16 cellular contexts compared by ENCODE assay signal in genomic region chr13:59970847-59971246, GRCh38.
DNase-seq lines count a peak whose midpoint lies in the region; ATAC-seq, FAIRE-seq and TF ChIP-seq lines count a peak whose summit lies in the region.
"Had no signal": no experiment of that assay in that cellular context is flagged by ENCODE, and none has a peak within 500 bp of the region (broad histone marks: within the 10 kb centered on the region; RNA-seq: fewer than 3 reads in every experiment).

No MANE protein-coding gene starts in this region.

- no peak overlapping the region for H3K9ac ChIP-seq in H1 (replicated peaks in 1 of 4; ENCODE audit: extremely low read depth in 1 of 4, low read depth in 3 of 4, low read length in 3 of 4)
- H3K9ac ChIP-seq: BLaER1 treated with 17β-estradiol and CSF1 and Interleukin-3, amounts not matched to agents 10 nM and 100 nM had no signal

- no peaks in the 10 kb centered on the region for H3K9me3 ChIP-seq in HEK293 (ENCODE audit: control insufficient read depth, insufficient read depth, low read depth, low read length)
- H3K9me3 ChIP-seq in H1 (ENCODE audit: insufficient read depth in 2 of 2, low read depth in 1 of 2, low read length in 1 of 2): no peaks in the 10 kb centered on the region
- H3K9me3 ChIP-seq in A673 (ENCODE audit: low read depth, low read length, poor library complexity, severe bottlenecking): no peaks in the 10 kb centered on the region
- H3K9me3 ChIP-seq: BLaER1 treated with 17β-estradiol and CSF1 and Interleukin-3, amounts not matched to agents 10 nM and 100 nM had no signal

- H2AK5ac ChIP-seq in H1 (ENCODE audit: low read depth, low read length): no peak overlapping the region

- H2AFZ ChIP-seq in H1 (ENCODE audit: low read length): no peak overlapping the region

- no peak overlapping the region for H4K8ac ChIP-seq in H1 (ENCODE audit: extremely low read depth, insufficient read depth, low read length)

- H3K27ac ChIP-seq in HEK293 (ENCODE audit: extremely low read depth, low read depth, low read length) (no peak overlapping the region), H1 (ENCODE audit: low read depth, low read length) (no peak overlapping the region), A673 (ENCODE audit: low read depth, low read length, poor library complexity, severe bottlenecking) (no peak overlapping the region)
- H3K27ac ChIP-seq: BLaER1 treated with 17β-estradiol and CSF1 and Interleukin-3, amounts not matched to agents 10 nM and 100 nM had no signal

- H2BK5ac ChIP-seq in H1 (ENCODE audit: low read depth, low read length): no peak overlapping the region

- H3K79me2 ChIP-seq in H1 (ENCODE audit: control insufficient read depth in 1 of 2, insufficient read depth in 2 of 2, low read length in 2 of 2): no peaks in the 10 kb centered on the region

- TF ChIP-seq RAD21 in H1 (IDR thresholded peaks at IDR 0.05 in 1 of 2, conservative IDR thresholded peaks at IDR 0.05 in 1 of 2; ENCODE audit: low read depth in 2 of 2, low read length in 2 of 2): no peak

- H3K56ac ChIP-seq in H1 (replicated peaks; ENCODE audit: insufficient read length, low read depth, low read length): no peak overlapping the region

- H3K23ac ChIP-seq in H1 (ENCODE audit: insufficient read length): no peak overlapping the region

- no peak overlapping the region for H2BK15ac ChIP-seq in H1 (ENCODE audit: low read length)

- peaks cover 0 to 3% of the 10 kb centered on the region in 2 experiments; a peak in 2 of 3 replicates for H3K36me3 ChIP-seq in HEK293 (ENCODE audit: control insufficient read depth in 2 of 2, insufficient read depth in 1 of 2, low read length in 2 of 2)
- H3K36me3 ChIP-seq in H1 (ENCODE audit: control insufficient read depth in 2 of 4, insufficient read depth in 4 of 4, low read length in 3 of 4): peaks cover 0 to 3% (median 1%) of the 10 kb centered on the region in 4 experiments; a peak in 2 of 8 replicates
- peaks cover 23% of the 10 kb centered on the region for H3K36me3 ChIP-seq in A673 (ENCODE audit: insufficient read depth, low read length, poor library complexity, severe bottlenecking)

- H3K4me2 ChIP-seq in H1 (ENCODE audit: insufficient read depth in 1 of 2, low read depth in 2 of 2, low read length in 2 of 2): no peak overlapping the region
- H3K4me2 ChIP-seq: BLaER1 treated with 17β-estradiol and CSF1 and Interleukin-3, amounts not matched to agents 10 nM and 100 nM had no signal

- no peak for FAIRE-seq in H1 (lab: Jason Lieb, UNC)
- FAIRE-seq: GM12878, GM18507 had no signal

- H2BK20ac ChIP-seq in H1 (ENCODE audit: low read length): no peak overlapping the region

- POLR2A ChIA-PET in HEK293 (lab: Yijun Ruan, JAX) (no interaction called here), H1 (lab: Charles Lee; ENCODE audit: partially characterized antibody) (no interaction called here), A673 (lab: Charles Lee; ENCODE audit: low non-redundant PET) (no interaction called here)

- H3K4me3 ChIP-seq in HEK293 (ENCODE audit: low read depth, low read length) (no peak overlapping the region), H1 (ENCODE audit: extremely low read depth in 1 of 4, insufficient read depth in 2 of 4, low read depth in 3 of 4, low read length in 4 of 4) (no peak overlapping the region), A673 (ENCODE audit: low read depth, low read length, poor library complexity, severe bottlenecking) (no peak overlapping the region)
- H3K4me3 ChIP-seq: BLaER1 treated with 17β-estradiol and CSF1 and Interleukin-3, amounts not matched to agents 10 nM and 100 nM; GM12878 had no signal

- ATAC-seq in GM19467 (IDR thresholded peaks at IDR 0.05; ENCODE audit: unreplicated experiment): no peak
- ATAC-seq: GM12878 had no signal

- no peak for TF ChIP-seq POLR2A in H1 (IDR thresholded peaks at IDR 0.05; ENCODE audit: control extremely low read depth in 1 of 2, low read depth in 2 of 2, low read length in 2 of 2)

- H3K23me2 ChIP-seq in H1 (ENCODE audit: low read depth, low read length): no peaks in the 10 kb centered on the region

- 100% methylated on average over 3 of the region's 3 CpGs; no CpG with 5 or more reads in 1 of the 2 experiments for WGBS in H1 (ENCODE audit: extremely low coverage in 1 of 2, insufficient coverage in 1 of 2, insufficient read length in 1 of 2, insufficient replicate concordance in 2 of 2, low coverage in 1 of 2, low lambda C conversion rate in 2 of 2, missing lambda C conversion rate in 1 of 2), 2 experiments

- DNase-seq in ELF-1 (ENCODE audit: low read depth, low spot score): peak; percentile 4
- DNase-seq in H1 (ENCODE audit: low read depth in 1 of 2, low spot score in 2 of 2): peak in 1 of 2 experiments; percentile 3
- peak; percentile 52 for DNase-seq in iPS-NIHi7 (ENCODE audit: extremely low spot score)
- DNase-seq in A673 (ENCODE audit: low spot score): no peak
- no peak for DNase-seq in activated CD4-positive, alpha-beta T cell treated with anti-CD3 and anti-CD28 coated beads, Interleukin-2, amount 50 U/mL, for 48 hours
- no peak for DNase-seq in T1000 (lab: John Stamatoyannopoulos, UW)
- DNase-seq: 8988T; ACHN; CD4-positive, CD25-positive, alpha-beta regulatory T cell; DMS53; IMR-90 had no signal

- H3K4ac ChIP-seq in H1 (replicated peaks; ENCODE audit: insufficient read length, low read depth, low read length): no peak overlapping the region

- no peak overlapping the region for H3K18ac ChIP-seq in H1 (ENCODE audit: extremely low read depth, low read length)

- no peak overlapping the region for H3K14ac ChIP-seq in H1 (ENCODE audit: insufficient read length)

- no peak overlapping the region for H2BK12ac ChIP-seq in H1 (ENCODE audit: low read depth, low read length)

- CTCF ChIA-PET in HEK293 (lab: Yijun Ruan, JAX): interaction anchor here (0.6 kb wide), 1 partner anchor 43 kb away, joined by 3 read pairs; no protein-coding TSS in a partner anchor
- CTCF ChIA-PET in H1 (lab: Charles Lee; ENCODE audit: partially characterized antibody): no interaction called here
- CTCF ChIA-PET in A673 (lab: Charles Lee): no interaction called here

- H2BK120ac ChIP-seq in H1 (replicated peaks; ENCODE audit: low read depth, low read length): no peak overlapping the region

- TF ChIP-seq CTCF in HEK293 (tag by site-specific recombination; IDR thresholded peaks at IDR 0.05): no peak
- TF ChIP-seq CTCF in H1 (IDR thresholded peaks at IDR 0.05; ENCODE audit: control extremely low read depth in 1 of 3, insufficient read depth in 1 of 3, low read depth in 1 of 3, low read length in 3 of 3): no peak
- no peak for TF ChIP-seq CTCF in A673 (conservative IDR thresholded peaks at IDR 0.05; ENCODE audit: low read depth, low read length)

- H4K5ac ChIP-seq in H1 (ENCODE audit: insufficient read length, low read depth, low read length): no peak overlapping the region

- no TSS peak for BruUV-seq in A673 (replicated peaks; lab: Mats Ljungman, UMichigan)

- H4K20me1 ChIP-seq in H1 (replicated peaks in 1 of 2; ENCODE audit: control insufficient read depth in 1 of 2, insufficient read depth in 2 of 2, low read length in 2 of 2): no peaks in the 10 kb centered on the region
- H4K20me1 ChIP-seq: BLaER1 treated with 17β-estradiol and CSF1 and Interleukin-3, amounts not matched to agents 10 nM and 100 nM had no signal

- no peak overlapping the region for H4K91ac ChIP-seq in H1 (replicated peaks; ENCODE audit: insufficient read length, low read length)

- H3K27me3 ChIP-seq in H1 (replicated peaks in 1 of 4; ENCODE audit: control insufficient read depth in 3 of 4, extremely low read depth in 1 of 4, insufficient read depth in 3 of 4, low read length in 3 of 4) (no peaks in the 10 kb centered on the region), A673 (replicated peaks; ENCODE audit: insufficient read depth, low read depth, low read length, poor library complexity) (no peaks in the 10 kb centered on the region)
- H3K27me3 ChIP-seq: BLaER1 treated with 17β-estradiol and CSF1 and Interleukin-3, amounts not matched to agents 10 nM and 100 nM had no signal

- no peaks in the 10 kb centered on the region for H3K4me1 ChIP-seq in HEK293 (ENCODE audit: control insufficient read depth, insufficient read depth, low read length)
- H3K4me1 ChIP-seq in H1 (replicated peaks in 1 of 4; ENCODE audit: control insufficient read depth in 3 of 4, insufficient read depth in 4 of 4, low read length in 3 of 4): no peaks in the 10 kb centered on the region; a peak in 1 of 7 replicates
- peaks cover 37% of the 10 kb centered on the region for H3K4me1 ChIP-seq in A673 (ENCODE audit: insufficient read depth, low read length, poor library complexity, severe bottlenecking)
- H3K4me1 ChIP-seq: BLaER1 treated with 17β-estradiol and CSF1 and Interleukin-3, amounts not matched to agents 10 nM and 100 nM had no signal

- no peak for TF ChIP-seq EP300 in H1 (IDR thresholded peaks at IDR 0.05; ENCODE audit: borderline replicate concordance in 1 of 2, low read depth in 2 of 2, low read length in 2 of 2)

- intact Hi-C loops in A673 (cut with micrococcal nuclease; ENCODE audit: unreplicated experiment): no loop called here

- no peaks in the 10 kb centered on the region for H3K79me1 ChIP-seq in H1 (ENCODE audit: low read depth, low read length)

TF ChIP-seq in HEK293, 187 proteins besides CTCF, POLR2A, EP300 and RAD21:
- TF ChIP-seq WT1 (tag by site-specific recombination; IDR thresholded peaks at IDR 0.05): no peak
- no peak for TF ChIP-seq BCL11A (tag by site-specific recombination; IDR thresholded peaks at IDR 0.05; ENCODE audit: low read depth)
- TF ChIP-seq EGR2 (tag by site-specific recombination; IDR thresholded peaks at IDR 0.05; ENCODE audit: low read depth): peak; percentile 87
- TF ChIP-seq ZFHX2 (tag by site-specific recombination; conservative IDR thresholded peaks at IDR 0.05): peak; percentile 76
- TF ChIP-seq ZNF311 (tag by site-specific recombination; IDR thresholded peaks at IDR 0.05; ENCODE audit: borderline replicate concordance): no peak
- no peak for TF ChIP-seq ZNF324 (tag by site-specific recombination; IDR thresholded peaks at IDR 0.05)

TF ChIP-seq in H1, 55 proteins besides CTCF, POLR2A, EP300 and RAD21:
- TF ChIP-seq TBP (IDR thresholded peaks at IDR 0.05; ENCODE audit: low read depth, low read length) (no peak), EGR1 (IDR thresholded peaks at IDR 0.05; ENCODE audit: borderline replicate concordance, low read depth, low read length) (0 out of 2 replicates have a peak, but pooled peaks have one; percentile 49), TAF7 (optimal IDR thresholded peaks at IDR 0.05; ENCODE audit: borderline replicate concordance, low read depth, low read length) (no peak), CBX5 (IDR thresholded peaks at IDR 0.05; ENCODE audit: low read depth, low read length) (no peak), CREB1 (IDR thresholded peaks at IDR 0.05) (no peak), TCF12 (IDR thresholded peaks at IDR 0.05; ENCODE audit: low read depth, low read length) (no peak), GTF2F1 (IDR thresholded peaks at IDR 0.05; ENCODE audit: borderline replicate concordance, low read depth, low read length) (no peak), TEAD4 (IDR thresholded peaks at IDR 0.05; ENCODE audit: low read depth, low read length) (peak; percentile 92)
TF ChIP-seq in H1: peak in this region for 2.

Comparison
In these comparisons a context has a peak if more than half of its experiments do, and no peak if none do; other contexts are left out.
1. DNase-seq: peak in ELF-1 (single experiment) and iPS-NIHi7 (single experiment); none in A673 (single experiment), activated CD4-positive, alpha-beta T cell treated with anti-CD3 and anti-CD28 coated beads, Interleukin-2, amount 50 U/mL, for 48 hours (0 of 2) and T1000 (single experiment).